Comparison of ENCODE assay signal across 27 cellular contexts in the genomic region with DNA sequence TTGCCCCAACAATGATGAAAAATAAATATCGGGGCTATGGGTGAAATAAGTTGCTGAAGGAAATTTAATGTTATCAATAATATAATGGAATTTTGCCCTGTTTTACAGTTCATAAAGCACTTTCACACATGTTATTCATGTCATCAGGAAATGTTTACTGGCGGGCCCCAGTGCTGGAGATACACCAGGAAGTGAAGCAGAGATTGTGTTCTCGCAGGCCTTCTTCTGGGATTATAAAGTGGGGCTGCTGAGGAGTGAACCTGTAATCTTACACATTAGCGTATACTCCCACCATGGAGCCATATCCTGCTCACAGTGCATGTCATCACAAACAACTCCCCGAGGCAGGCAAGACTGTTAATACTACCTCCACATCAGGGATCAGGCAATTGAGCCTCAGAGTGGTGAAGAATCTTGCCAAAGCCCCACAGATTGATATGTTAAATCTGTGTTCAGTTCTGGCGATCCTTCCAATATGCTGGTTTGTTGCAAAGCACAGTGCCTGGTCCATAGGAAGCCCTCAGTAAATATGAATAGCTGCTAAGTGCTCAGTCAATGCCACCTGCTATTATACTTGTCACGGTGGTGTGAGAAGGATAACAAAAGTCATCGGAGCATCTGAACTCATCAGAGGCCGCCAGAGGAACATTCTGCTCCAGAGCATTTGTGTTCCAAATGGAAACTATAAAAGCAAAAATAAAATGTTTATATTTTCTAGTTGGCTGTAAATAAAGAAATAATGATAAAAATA.
DNase-seq lines count a peak whose midpoint lies in the region; ATAC-seq and TF ChIP-seq lines count a peak whose summit lies in the region.
"Had no signal": no experiment of that assay in that cellular context is flagged by ENCODE, and none has a peak within 500 bp of the region (broad histone marks: within the 10 kb centered on the region; RNA-seq: fewer than 3 reads in every experiment).

No MANE protein-coding gene starts in this region.

- no peaks in the 10 kb centered on the region for H3K79me2 ChIP-seq in parathyroid adenoma

- no peaks in the 10 kb centered on the region for H3K27me3 ChIP-seq in parathyroid adenoma (ENCODE audit: control insufficient read depth, insufficient read depth, low read length)
- H3K27me3 ChIP-seq: pancreas, sigmoid colon, SJCRH30 had no signal

- H3K4me1 Mint-ChIP-seq in endothelial cell (ENCODE audit: unreplicated experiment) (peaks cover 31% of the 10 kb centered on the region), osteocyte (ENCODE audit: unreplicated experiment) (peaks cover 17% of the 10 kb centered on the region)
- H3K4me1 Mint-ChIP-seq: activated CD4-positive, alpha-beta memory T cell treated with anti-CD3 and anti-CD28 coated beads, Interleukin-2, amount 10 ng/mL, durations not matched to agents 7 days and 5 days; activated naive CD8-positive, alpha-beta T cell treated with anti-CD3 and anti-CD28 coated beads for 36 hours; naive thymus-derived CD8-positive, alpha-beta T cell; T-cell had no signal

- no peaks in the 10 kb centered on the region for H3K36me3 ChIP-seq in parathyroid adenoma (ENCODE audit: control insufficient read depth, insufficient read depth, low read length)
- H3K36me3 ChIP-seq: pancreas, sigmoid colon, SJCRH30 had no signal

- no peak for ATAC-seq in HG03460 (IDR thresholded peaks at IDR 0.05; ENCODE audit: unreplicated experiment)
- ATAC-seq: left lobe of liver; naive thymus-derived CD8-positive, alpha-beta T cell; pancreas; T-cell had no signal

- H3K9me3 ChIP-seq in parathyroid adenoma (ENCODE audit: control insufficient read depth, low read length) = no peaks in the 10 kb centered on the region
- H3K9me3 ChIP-seq: pancreas, sigmoid colon, SJCRH30 had no signal

- TF ChIP-seq CTCF in endothelial cell (IDR thresholded peaks at IDR 0.05; ENCODE audit: unreplicated experiment) (no peak), parathyroid adenoma (IDR thresholded peaks at IDR 0.05) (no peak), osteocyte (IDR thresholded peaks at IDR 0.05) (no peak)

- H3K27ac ChIP-seq in parathyroid adenoma = no peak overlapping the region
- H3K27ac ChIP-seq: 22Rv1, pancreas, PC-9, sigmoid colon had no signal

- no peak overlapping the region for H3K9ac ChIP-seq in parathyroid adenoma

- H3K27ac Mint-ChIP-seq in endothelial cell (ENCODE audit: unreplicated experiment) = peak overlapping the region; percentile 20
- H3K27ac Mint-ChIP-seq in osteocyte (ENCODE audit: unreplicated experiment) = no peak overlapping the region
- H3K27ac Mint-ChIP-seq: activated CD4-positive, alpha-beta memory T cell treated with anti-CD3 and anti-CD28 coated beads, Interleukin-2, amount 10 ng/mL, durations not matched to agents 7 days and 5 days; activated naive CD8-positive, alpha-beta T cell treated with anti-CD3 and anti-CD28 coated beads for 36 hours; activated T-helper 2 cell treated with anti-CD3 and anti-CD28 coated beads, Interferon-gamma antibody, Interleukin-2, Interleukin-4, amounts not matched to agents 10 μg/mL and 5 μg/mL and 100 μg/mL, durations not matched to agents 14 hours and 24 hours and 36 hours; CD4-positive, alpha-beta T cell; naive thymus-derived CD8-positive, alpha-beta T cell; T-cell had no signal

- H3K9me3 Mint-ChIP-seq in endothelial cell (ENCODE audit: unreplicated experiment) (no peaks in the 10 kb centered on the region), osteocyte (ENCODE audit: unreplicated experiment) (no peaks in the 10 kb centered on the region)
- H3K9me3 Mint-ChIP-seq: activated CD4-positive, alpha-beta memory T cell treated with anti-CD3 and anti-CD28 coated beads, Interleukin-2, amount 10 ng/mL, durations not matched to agents 7 days and 5 days; activated naive CD8-positive, alpha-beta T cell treated with anti-CD3 and anti-CD28 coated beads for 36 hours; activated T-helper 2 cell treated with anti-CD3 and anti-CD28 coated beads, Interferon-gamma antibody, Interleukin-2, Interleukin-4, amounts not matched to agents 10 μg/mL and 5 μg/mL and 100 μg/mL, durations not matched to agents 14 hours and 24 hours and 36 hours; CD4-positive, alpha-beta T cell; naive thymus-derived CD8-positive, alpha-beta T cell; T-cell had no signal

- H3K36me3 Mint-ChIP-seq in endothelial cell (ENCODE audit: low read depth, unreplicated experiment) (no peaks in the 10 kb centered on the region), osteocyte (ENCODE audit: unreplicated experiment) (no peaks in the 10 kb centered on the region)
- H3K36me3 Mint-ChIP-seq: activated naive CD8-positive, alpha-beta T cell treated with anti-CD3 and anti-CD28 coated beads for 36 hours; naive thymus-derived CD8-positive, alpha-beta T cell; T-cell had no signal

- no peak overlapping the region for H3K4me3 ChIP-seq in parathyroid adenoma (ENCODE audit: low read depth, low read length)
- H3K4me3 ChIP-seq: pancreas, PC-9, sigmoid colon, SJCRH30 had no signal

- DNase-seq in DMS153 (lab: John Stamatoyannopoulos, UW) (peak; percentile 10), DMS153 treated with DMSO at 0.1 percent for 48 hours (lab: John Stamatoyannopoulos, UW; ENCODE audit: unreplicated experiment) (no peak), NCI-H2107 (lab: John Stamatoyannopoulos, UW) (peak; percentile 39), endothelial cell (ENCODE audit: low spot score) (no peak), GM19240 (ENCODE audit: insufficient read length, low spot score) (no peak), osteocyte (ENCODE audit: extremely low spot score, unreplicated experiment) (no peak)
- DNase-seq: activated CD4-positive, alpha-beta memory T cell treated with anti-CD3 and anti-CD28 coated beads, Interleukin-2, amount 10 ng/mL, durations not matched to agents 7 days and 5 days; activated CD4-positive, CD25-positive, alpha-beta regulatory T cell treated with anti-CD3 and anti-CD28 coated beads, Interleukin-2, amount 50 U/mL, for 72 hours; activated naive CD8-positive, alpha-beta T cell treated with anti-CD3 and anti-CD28 coated beads for 36 hours; CD4-positive, alpha-beta T cell; KG1; MM.1S; naive thymus-derived CD8-positive, alpha-beta T cell; NCI-H1436 treated with DMSO at 0.1 percent for 48 hours; NCI-H226; NK-92 treated with Interleukin-12 subunit alpha and Interleukin-12 subunit beta, amount 100 ng/mL, for 24 hours; pancreas; PC-9; sigmoid colon; stimulated activated naive CD4-positive, alpha-beta T cell treated with Interleukin-2 at 50 U/mL for 16 hours; T-cell had no signal

- H3K4me3 Mint-ChIP-seq in endothelial cell (ENCODE audit: unreplicated experiment) (no peak overlapping the region), osteocyte (ENCODE audit: unreplicated experiment) (no peak overlapping the region)
- H3K4me3 Mint-ChIP-seq: activated CD4-positive, alpha-beta memory T cell treated with anti-CD3 and anti-CD28 coated beads, Interleukin-2, amount 10 ng/mL, durations not matched to agents 7 days and 5 days; activated naive CD8-positive, alpha-beta T cell treated with anti-CD3 and anti-CD28 coated beads for 36 hours; CD4-positive, alpha-beta T cell; naive thymus-derived CD8-positive, alpha-beta T cell; T-cell had no signal

- H3K27me3 Mint-ChIP-seq in endothelial cell (ENCODE audit: unreplicated experiment) = peaks cover 7% of the 10 kb centered on the region
- no peaks in the 10 kb centered on the region for H3K27me3 Mint-ChIP-seq in osteocyte (ENCODE audit: unreplicated experiment)
- H3K27me3 Mint-ChIP-seq: activated naive CD8-positive, alpha-beta T cell treated with anti-CD3 and anti-CD28 coated beads for 36 hours; CD4-positive, alpha-beta T cell had no signal

- peaks cover 3% of the 10 kb centered on the region for H3K4me1 ChIP-seq in parathyroid adenoma
- H3K4me1 ChIP-seq: pancreas had no signal

- H3K4me2 ChIP-seq in parathyroid adenoma (ENCODE audit: low read length) = no peak overlapping the region
- H3K4me2 ChIP-seq: PC-9 had no signal

- peak overlapping the region; percentile 19 for H2AFZ ChIP-seq in parathyroid adenoma
- H2AFZ ChIP-seq: PC-9 had no signal

Comparison
In these comparisons a context has a peak if more than half of its experiments do, and no peak if none do; other contexts are left out.
1. DNase-seq: peak in DMS153 (single experiment) and NCI-H2107 (single experiment); none in DMS153 treated with DMSO at 0.1 percent for 48 hours (single experiment), endothelial cell (single experiment), GM19240 (single experiment) and osteocyte (single experiment).